ENCODE assay signal across 14 cellular contexts in genomic region chrX:40531056-40531826, GRCh38. TPM values are rescaled to one million over a fixed set of nuclear protein-coding genes. Genes with fewer than 3 reads are reported as not detected.
DNase-seq lines count a peak whose midpoint lies in the region; ATAC-seq and TF ChIP-seq lines count a peak whose summit lies in the region.
"Had no signal": no experiment of that assay in that cellular context is flagged by ENCODE, and none has a peak within 500 bp of the region (broad histone marks: within the 10 kb centered on the region; RNA-seq: fewer than 3 reads in every experiment).

No MANE protein-coding gene starts in this region.

- WGBS in mesodermal cell (ENCODE audit: insufficient coverage in 2 of 2), 2 experiments, result 20 to 63% methylated on average over 1 to 4 of the region's 16 CpGs

- POLR2A ChIA-PET in HEK293T (lab: Yijun Ruan, JAX), result interaction anchor here (0.9 to 1.3 kb wide), 6 partner anchors 10 to 354 kb away, joined by 3 to 4 read pairs (median 3); no protein-coding TSS in a partner anchor

- peak overlapping the region; percentile 65 for H3K27ac ChIP-seq in WERI-Rb-1
- H3K27ac ChIP-seq in mesodermal cell (ENCODE audit: low read depth, low read length, severe bottlenecking), result peak overlapping the region; percentile 49

- CTCF ChIA-PET in HEK293T (lab: Yijun Ruan, JAX), result interaction anchor here (0.6 to 1.2 kb wide), 2 partner anchors 14 to 799 kb away, joined by 3 to 4 read pairs; no protein-coding TSS in a partner anchor

- no peak for ATAC-seq in HG03439 (IDR thresholded peaks at IDR 0.05; ENCODE audit: unreplicated experiment)
- ATAC-seq: natural killer cell, right cardiac atrium had no signal

- H3K4me1 ChIP-seq in mesodermal cell (ENCODE audit: control insufficient read depth, insufficient read depth, low read length, poor library complexity, severe bottlenecking), result no peaks in the 10 kb centered on the region

- peaks cover 23% of the 10 kb centered on the region for H3K27me3 ChIP-seq in WERI-Rb-1 (ENCODE audit: insufficient read depth, low read depth, severe bottlenecking)
- H3K27me3 ChIP-seq: MG63 had no signal

- H3K36me3 ChIP-seq in WERI-Rb-1, result no peaks in the 10 kb centered on the region
- no peaks in the 10 kb centered on the region for H3K36me3 ChIP-seq in mesodermal cell (ENCODE audit: control insufficient read depth, insufficient read depth, low read length)
- H3K36me3 ChIP-seq: MG63 had no signal

- peak; percentile 45 for DNase-seq in COLO829 (ENCODE audit: low spot score)
- DNase-seq in HEK293T (ENCODE audit: extremely low spot score), result peak; percentile 73
- peak; percentile 82 for DNase-seq in WERI-Rb-1
- no peak for DNase-seq in NCI-H2081 (lab: John Stamatoyannopoulos, UW)
- DNase-seq in COLO668 (lab: John Stamatoyannopoulos, UW; ENCODE audit: unreplicated experiment), result no peak
- DNase-seq in ecto neural progenitor cell (ENCODE audit: low spot score), result no peak
- DNase-seq: activated CD4-positive, alpha-beta memory T cell treated with anti-CD3 and anti-CD28 coated beads for 36 hours; caudate nucleus; MG63; natural killer cell; right cardiac atrium; substantia nigra had no signal

- peaks cover 2% of the 10 kb centered on the region for H3K9me3 ChIP-seq in WERI-Rb-1 (ENCODE audit: severe bottlenecking)
- no peaks in the 10 kb centered on the region for H3K9me3 ChIP-seq in mesodermal cell (ENCODE audit: control insufficient read depth, low read length)
- H3K9me3 ChIP-seq: MG63 had no signal

- H3K4me3 ChIP-seq in WERI-Rb-1 (ENCODE audit: low read depth, low read length) (no peak overlapping the region), mesodermal cell (ENCODE audit: extremely low read depth, insufficient read depth, low read length, poor library complexity, severe bottlenecking) (no peak overlapping the region)
- H3K4me3 ChIP-seq: MG63 had no signal

- no peak for TF ChIP-seq CTCF in WERI-Rb-1 (IDR thresholded peaks at IDR 0.05; ENCODE audit: low read depth, low read length)

TF ChIP-seq in HEK293T, 16 proteins besides CTCF, POLR2A, EP300 and RAD21:
- TF ChIP-seq CTBP1 (IDR thresholded peaks at IDR 0.05; ENCODE audit: borderline replicate concordance) (peak; percentile 54; the same call in 1 of the 2 replicates), FOXK2 (IDR thresholded peaks at IDR 0.05) (no peak), PKNOX1 (IDR thresholded peaks at IDR 0.05) (peak; percentile 95), ARNT (IDR thresholded peaks at IDR 0.05) (peak; percentile 51; the same call in 1 of the 2 replicates), LEF1 (IDR thresholded peaks at IDR 0.05; ENCODE audit: borderline replicate concordance) (peak; percentile 24; the same call in 1 of the 2 replicates), FOXA1 (IDR thresholded peaks at IDR 0.05) (no peak), HDGF (IDR thresholded peaks at IDR 0.05; ENCODE audit: borderline replicate concordance) (no peak), SUZ12 (IDR thresholded peaks at IDR 0.05) (no peak)

RNA-seq across cellular contexts. Expression of gene ATP6AP2, which starts 49.5 kb away (rescaled TPM):
- 101 TPM for polyA plus RNA-seq in mesodermal cell (2013, experiment 1 of 2)
- polyA plus RNA-seq in mesodermal cell (2013, experiment 2 of 2), result 109 TPM

Comparison
In these comparisons a context has a peak if more than half of its experiments do, and no peak if none do; other contexts are left out.
1. DNase-seq: peak in COLO829 (single experiment), HEK293T (single experiment) and WERI-Rb-1 (single experiment); none in NCI-H2081 (0 of 2), COLO668 (single experiment) and ecto neural progenitor cell (single experiment).